ENCODE assay signal across 10 cellular contexts in genomic region chr3:16222547-16222946, GRCh38. TPM values are rescaled to one million over a fixed set of nuclear protein-coding genes. Genes with fewer than 3 reads are reported as not detected.
"Had no signal": no experiment of that assay in that cellular context is flagged by ENCODE, and none has a peak within 500 bp of the region (broad histone marks: within the 10 kb centered on the region; RNA-seq: fewer than 3 reads in every experiment).

No MANE protein-coding gene starts in this region.

- H2AFZ ChIP-seq: GM23248 had no signal

- FAIRE-seq: HTR-8/SVneo had no signal

- H3K4me1 ChIP-seq: HAP-1 had no signal

- ATAC-seq: HCT116 had no signal

- H3K36me3 ChIP-seq: HAP-1 had no signal

- H3K9ac ChIP-seq: GM23248 had no signal

- H3K27ac ChIP-seq: GM23248 had no signal

- H3K9me3 ChIP-seq: HAP-1 had no signal

- H3K4me3 ChIP-seq: GM23248, HAP-1 had no signal

- DNase-seq: GM23248, GOT3, H7, HFFc6 had no signal

RNA-seq across cellular contexts. Expression of gene GALNT15, which starts 48.1 kb away (rescaled TPM):
- total RNA-seq: H4, H7, HT-29 had no signal
- polyA plus RNA-seq: IgD-negative memory B cell had no signal
